In genomic region chr7:24401628-24402593, GRCh38 we compare ENCODE assay signal across 8 cellular contexts.
DNase-seq lines count a peak whose midpoint lies in the region; ATAC-seq, FAIRE-seq and TF ChIP-seq lines count a peak whose summit lies in the region.

No MANE protein-coding gene starts in this region.

- H3K27me3 ChIP-seq in Peyer's patch (no peaks in the 10 kb centered on the region), smooth muscle cell (ENCODE audit: low read depth) (no peaks in the 10 kb centered on the region)

- H3K27ac ChIP-seq in Peyer's patch: no peak overlapping the region
- H3K27ac ChIP-seq in smooth muscle cell (ENCODE audit: low read depth): no peak overlapping the region

- H3K4me1 ChIP-seq in Peyer's patch (no peaks in the 10 kb centered on the region), smooth muscle cell (ENCODE audit: low read depth) (no peaks in the 10 kb centered on the region)

- H3K9me3 ChIP-seq in Peyer's patch (no peaks in the 10 kb centered on the region), smooth muscle cell (replicated peaks; ENCODE audit: low read depth) (no peaks in the 10 kb centered on the region)

- H3K79me2 ChIP-seq in smooth muscle cell (ENCODE audit: low read depth): no peaks in the 10 kb centered on the region

- peak overlapping the region; percentile 77 for H3K4me2 ChIP-seq in smooth muscle cell

- no peak for TF ChIP-seq POLR2A in Peyer's patch (IDR thresholded peaks at IDR 0.05)

- no peak overlapping the region for H3K9ac ChIP-seq in smooth muscle cell (ENCODE audit: low read depth)

- DNase-seq in Peyer's patch: no peak
- DNase-seq in fibroblast of villous mesenchyme (ENCODE audit: low read depth): peak; percentile 30
- no peak for DNase-seq in smooth muscle cell (lab: John Stamatoyannopoulos, UW; ENCODE audit: unreplicated experiment)
- DNase-seq in 8988T: no peak
- no peak for DNase-seq in epidermal melanocyte (ENCODE audit: insufficient read length, low spot score)
- no peak for DNase-seq in activated naive CD4-positive, alpha-beta T cell treated with Interleukin-2 at 50 U/mL for 16 hours

- H3K4me3 ChIP-seq in Peyer's patch (no peak overlapping the region), fibroblast of villous mesenchyme (ENCODE audit: low read depth, low read length) (peak overlapping the region; percentile 36), smooth muscle cell (peak overlapping the region; percentile 29)

- ATAC-seq in HG02610 (IDR thresholded peaks at IDR 0.05; ENCODE audit: unreplicated experiment): peak; percentile 46

- 32% methylated on average over 14 of the region's 15 CpGs for WGBS in smooth muscle cell (ENCODE audit: low lambda C conversion rate)

- H2AFZ ChIP-seq in smooth muscle cell (ENCODE audit: low read depth): peak overlapping the region; percentile 76

- H3K36me3 ChIP-seq in Peyer's patch: no peaks in the 10 kb centered on the region
- no peaks in the 10 kb centered on the region for H3K36me3 ChIP-seq in smooth muscle cell (ENCODE audit: low read depth)

- H3F3A ChIP-seq in smooth muscle cell (ENCODE audit: low read depth): no peaks in the 10 kb centered on the region

- TF ChIP-seq CTCF in Peyer's patch (IDR thresholded peaks at IDR 0.05) (peak in 4 of 6 experiments; percentile 35 to 78 (median 74)), fibroblast of villous mesenchyme (IDR thresholded peaks at IDR 0.05; ENCODE audit: insufficient read depth, low read depth, low read length) (peak; percentile 47), smooth muscle cell (IDR thresholded peaks at IDR 0.05; ENCODE audit: borderline replicate concordance, insufficient read depth, poor library complexity, severe bottlenecking) (peak; percentile 61)

- peak; percentile 80 for FAIRE-seq in G401.6 (lab: Jason Lieb, UNC)

- no peaks in the 10 kb centered on the region for H4K20me1 ChIP-seq in smooth muscle cell (ENCODE audit: low read depth)

Comparison
In these comparisons a context has a peak if more than half of its experiments do, and no peak if none do; other contexts are left out.
1. H3K4me3 ChIP-seq: peak in fibroblast of villous mesenchyme (single experiment) and smooth muscle cell (single experiment); none in Peyer's patch (0 of 4).
2. Peak in every context shown above with its lines, with median percentiles within 50 percentile points of each other: CTCF ChIP-seq.